In the genomic region with DNA sequence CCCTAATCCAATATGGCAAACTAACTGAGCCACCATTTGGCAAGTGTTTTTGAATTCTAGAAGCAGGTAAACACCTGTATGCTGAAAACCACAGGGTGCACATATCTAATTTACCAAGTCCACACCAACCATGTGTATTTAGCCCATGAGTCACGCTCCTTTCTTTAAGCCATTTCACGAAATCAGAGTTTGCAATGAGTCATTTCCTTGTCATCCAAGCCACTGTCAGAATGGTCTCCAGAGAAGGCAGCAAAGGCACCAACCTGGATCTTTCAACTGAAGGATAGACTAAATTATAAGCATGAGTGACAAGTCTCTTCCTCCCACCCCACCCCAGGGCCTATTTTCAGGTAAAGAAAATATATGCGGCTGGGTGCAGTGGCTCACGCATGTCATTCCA, we compare ENCODE assay signal across 8 cellular contexts.
A peak's percentile ranks its signal among the peaks of the same experiment; 100 is the strongest.
DNase-seq lines count a peak whose midpoint lies in the region; ATAC-seq, FAIRE-seq and TF ChIP-seq lines count a peak whose summit lies in the region.

No MANE protein-coding gene starts in this region.

- DNase-seq in BJ (ENCODE audit: low read depth) (peak; percentile 23), OCI-M1 (lab: John Stamatoyannopoulos, UW) (peak; percentile 14), foreskin fibroblast (peak; percentile 68 to 82), frontal cortex (ENCODE audit: low spot score in 2 of 2) (no peak)
- no peak for DNase-seq in effector CD8-positive, alpha-beta T cell (lab: John Stamatoyannopoulos, UW)

- CTCF ChIA-PET in BJ (lab: Yijun Ruan, JAX), result no interaction called here

- WGBS in gastroesophageal sphincter (ENCODE audit: low coverage in 1 of 2), 2 donors, result 71 to 79% methylated on average over 3 of the region's 4 CpGs

- POLR2A ChIA-PET in BJ (lab: Charles Lee), result no interaction called here

- no peak for TF ChIP-seq POLR2A in gastroesophageal sphincter (IDR thresholded peaks at IDR 0.05)

- no peaks in the 10 kb centered on the region for H3K4me1 ChIP-seq in gastroesophageal sphincter

- no peak overlapping the region for H3K27ac ChIP-seq in gastroesophageal sphincter

- H3K36me3 ChIP-seq in BJ (ENCODE audit: control insufficient read depth, insufficient read depth, low read length) (no peaks in the 10 kb centered on the region), gastroesophageal sphincter (no peaks in the 10 kb centered on the region)

- FAIRE-seq in frontal cortex (lab: Jason Lieb, UNC), result no peak

- no peak for TF ChIP-seq EP300 in gastroesophageal sphincter (IDR thresholded peaks at IDR 0.05)

- peaks cover 2% of the 10 kb centered on the region; the same call in 1 of the 2 replicates for H3K27me3 ChIP-seq in BJ (ENCODE audit: control insufficient read depth, insufficient read depth, low read length)
- peaks cover 48% of the 10 kb centered on the region for H3K27me3 ChIP-seq in gastroesophageal sphincter

- H3K9me3 ChIP-seq in gastroesophageal sphincter, result peaks cover 0 to 8% (median 0%) of the 10 kb centered on the region in 3 donors

- peak; percentile 59 for ATAC-seq in GM19452 (IDR thresholded peaks at IDR 0.05; ENCODE audit: unreplicated experiment)
- no peak for ATAC-seq in GM18517 (IDR thresholded peaks at IDR 0.05; ENCODE audit: unreplicated experiment)
- no peak for ATAC-seq in gastroesophageal sphincter

- H3K4me3 ChIP-seq in BJ (ENCODE audit: low read depth, low read length), result no peak overlapping the region
- no peak overlapping the region for H3K4me3 ChIP-seq in foreskin fibroblast (ENCODE audit: low read depth in 1 of 2, low read length in 2 of 2)
- H3K4me3 ChIP-seq in gastroesophageal sphincter, result no peak overlapping the region

- no peak for TF ChIP-seq CTCF in BJ (IDR thresholded peaks at IDR 0.05; ENCODE audit: insufficient read depth, low read depth, low read length)
- no peak for TF ChIP-seq CTCF in foreskin fibroblast (IDR thresholded peaks at IDR 0.05; ENCODE audit: low read depth, low read length)
- TF ChIP-seq CTCF in gastroesophageal sphincter (IDR thresholded peaks at IDR 0.05), result no peak

Comparison
In these comparisons a context has a peak if more than half of its experiments do, and no peak if none do; other contexts are left out.
1. DNase-seq: peak in BJ (single experiment), OCI-M1 (single experiment) and foreskin fibroblast (2 of 2); none in frontal cortex (0 of 2) and effector CD8-positive, alpha-beta T cell (single experiment).